16 cellular contexts compared by ENCODE assay signal in genomic region chr16:49012961-49013726, GRCh38.
DNase-seq lines count a peak whose midpoint lies in the region; ATAC-seq and TF ChIP-seq lines count a peak whose summit lies in the region.
"Had no signal": no experiment of that assay in that cellular context is flagged by ENCODE, and none has a peak within 500 bp of the region (broad histone marks: within the 10 kb centered on the region; RNA-seq: fewer than 3 reads in every experiment).

No MANE protein-coding gene starts in this region.

- no peak overlapping the region for H3K27ac ChIP-seq in aorta (ENCODE audit: low read depth in 1 of 2, low read length in 2 of 2)
- H3K27ac ChIP-seq: brain microvascular endothelial cell, skin epidermis had no signal

- H3K4me1 ChIP-seq in aorta (ENCODE audit: control insufficient read depth in 1 of 2, insufficient read depth in 2 of 2, low read length in 2 of 2), result no peaks in the 10 kb centered on the region

- intact Hi-C loops in aorta (cut with DNase I) (no loop called here), natural killer cell (cut with micrococcal nuclease) (no loop called here)

- WGBS in aorta, 2 donors, result 41 to 43% methylated on average over 18 to 21 of the region's 21 CpGs

- H3K36me3 Mint-ChIP-seq in natural killer cell, result no peaks in the 10 kb centered on the region
- H3K36me3 Mint-ChIP-seq: naive thymus-derived CD4-positive, alpha-beta T cell had no signal

- no peaks in the 10 kb centered on the region for H3K9me3 ChIP-seq in aorta (ENCODE audit: control insufficient read depth, low read length)

- no peak overlapping the region for H3K27ac Mint-ChIP-seq in natural killer cell
- H3K27ac Mint-ChIP-seq: activated CD4-positive, alpha-beta T cell treated with anti-CD3 and anti-CD28 coated beads, Interleukin-2, amount 10 ng/mL, durations not matched to agents 7 days and 5 days; GM23338; naive thymus-derived CD4-positive, alpha-beta T cell; T-helper 2 cell treated with Interferon-gamma antibody and Interleukin-4, amounts not matched to agents 5 μg/mL and 100 μg/mL, for 36 hours had no signal

- H3K4me3 Mint-ChIP-seq in natural killer cell, result no peak overlapping the region
- H3K4me3 Mint-ChIP-seq: activated CD4-positive, alpha-beta T cell treated with anti-CD3 and anti-CD28 coated beads, Interleukin-2, amount 10 ng/mL, durations not matched to agents 7 days and 5 days; GM23338; naive thymus-derived CD4-positive, alpha-beta T cell; T-helper 2 cell treated with Interferon-gamma antibody and Interleukin-4, amounts not matched to agents 5 μg/mL and 100 μg/mL, for 36 hours had no signal

- TF ChIP-seq CTCF in natural killer cell (IDR thresholded peaks at IDR 0.05), result no peak

- H3K4me3 ChIP-seq in aorta (ENCODE audit: low read length in 2 of 2), result no peak overlapping the region
- H3K4me3 ChIP-seq: GM23338, skin epidermis had no signal

- DNase-seq in NCI-H82 (lab: John Stamatoyannopoulos, UW), result peak; percentile 60
- no peak for DNase-seq in NCI-H82 treated with DMSO at 0.1 percent for 48 hours (lab: John Stamatoyannopoulos, UW; ENCODE audit: unreplicated experiment)
- DNase-seq in cerebellum (ENCODE audit: low spot score), result peak; percentile 94
- peak; percentile 22 for DNase-seq in mucosa of gallbladder (ENCODE audit: low spot score)
- no peak for DNase-seq in aorta
- no peak for DNase-seq in natural killer cell
- DNase-seq: 8988T; activated CD4-positive, alpha-beta T cell treated with anti-CD3 and anti-CD28 coated beads, Interleukin-2, amount 10 ng/mL, durations not matched to agents 7 days and 5 days; brain microvascular endothelial cell; naive thymus-derived CD4-positive, alpha-beta T cell; NCI-H526 treated with DMSO at 0.1 percent for 48 hours had no signal

- peaks cover 0 to 2% of the 10 kb centered on the region in 2 donors for H3K27me3 Mint-ChIP-seq in natural killer cell (ENCODE audit: low read depth in 2 of 2)
- H3K27me3 Mint-ChIP-seq: activated CD4-positive, alpha-beta T cell treated with anti-CD3 and anti-CD28 coated beads, Interleukin-2, amount 10 ng/mL, durations not matched to agents 7 days and 5 days had no signal

- ATAC-seq in aorta (ENCODE audit: low FRiP score) (peak; percentile 26), natural killer cell (no peak), HG02678 (IDR thresholded peaks at IDR 0.05; ENCODE audit: unreplicated experiment) (no peak), HG03196 (IDR thresholded peaks at IDR 0.05; ENCODE audit: unreplicated experiment) (no peak)
- ATAC-seq: GM23338; naive thymus-derived CD4-positive, alpha-beta T cell had no signal

- no peaks in the 10 kb centered on the region for H3K36me3 ChIP-seq in aorta (ENCODE audit: control insufficient read depth in 1 of 2, insufficient read depth in 2 of 2, low read length in 1 of 2)
- H3K36me3 ChIP-seq: brain microvascular endothelial cell had no signal

- H3K9me3 Mint-ChIP-seq in natural killer cell, result peaks cover 0 to 3% of the 10 kb centered on the region in 2 donors
- H3K9me3 Mint-ChIP-seq: T-helper 2 cell treated with Interferon-gamma antibody and Interleukin-4, amounts not matched to agents 5 μg/mL and 100 μg/mL, for 36 hours had no signal

- H3K27me3 ChIP-seq in aorta (ENCODE audit: control insufficient read depth in 1 of 2, insufficient read depth in 2 of 2, low read length in 1 of 2), result no peaks in the 10 kb centered on the region
- H3K27me3 ChIP-seq: brain microvascular endothelial cell had no signal

- H3K4me1 Mint-ChIP-seq in natural killer cell, result no peaks in the 10 kb centered on the region
- H3K4me1 Mint-ChIP-seq: activated CD4-positive, alpha-beta T cell treated with anti-CD3 and anti-CD28 coated beads, Interleukin-2, amount 10 ng/mL, durations not matched to agents 7 days and 5 days; naive thymus-derived CD4-positive, alpha-beta T cell had no signal

Comparison
In these comparisons a context has a peak if more than half of its experiments do, and no peak if none do; other contexts are left out.
1. DNase-seq: peak in NCI-H82 (single experiment), cerebellum (single experiment) and mucosa of gallbladder (single experiment); none in NCI-H82 treated with DMSO at 0.1 percent for 48 hours (single experiment), aorta (0 of 2) and natural killer cell (single experiment).